ENCODE assay signal across 8 cellular contexts in genomic region chr12:51238037-51238509, GRCh38. TPM values are rescaled to one million over a fixed set of nuclear protein-coding genes. Genes with fewer than 3 reads are reported as not detected.
DNase-seq lines count a peak whose midpoint lies in the region; ATAC-seq and TF ChIP-seq lines count a peak whose summit lies in the region.

No MANE protein-coding gene starts in this region.

- peaks cover 44% of the 10 kb centered on the region for H3K36me3 Mint-ChIP-seq in central memory CD8-positive, alpha-beta T cell (ENCODE audit: insufficient read depth)

- POLR2A ChIA-PET in A673 (lab: Charles Lee; ENCODE audit: low non-redundant PET), result no interaction called here

- peak overlapping the region; percentile 99 for H3K27ac Mint-ChIP-seq in central memory CD8-positive, alpha-beta T cell (ENCODE audit: low read depth)

- intact Hi-C loops in A673 (cut with micrococcal nuclease; ENCODE audit: unreplicated experiment), result loop anchor here (10.0 kb wide), 1 partner anchor 153 kb away; the partner anchor contains the start of gene CSRNP2

- DNase-seq in A673 (ENCODE audit: low spot score), result no peak
- peak; percentile 46 for DNase-seq in NCI-H146 treated with DMSO at 0.1 percent for 48 hours (lab: John Stamatoyannopoulos, UW; ENCODE audit: unreplicated experiment)
- DNase-seq in central memory CD8-positive, alpha-beta T cell (ENCODE audit: low spot score in 2 of 2), result no peak
- DNase-seq in AG08395 (ENCODE audit: low spot score), result no peak

- no peaks in the 10 kb centered on the region for H3K27me3 Mint-ChIP-seq in central memory CD8-positive, alpha-beta T cell

- H3K27me3 ChIP-seq in A673 (replicated peaks; ENCODE audit: insufficient read depth, low read depth, low read length, poor library complexity) (no peaks in the 10 kb centered on the region), mucosa of stomach (ENCODE audit: control insufficient read depth, insufficient read depth, low read length) (no peaks in the 10 kb centered on the region)

- CTCF ChIA-PET in A673 (lab: Charles Lee), result interaction anchor here (0.5 kb wide), 1 partner anchor 20 kb away, joined by 8 read pairs; the partner anchor contains the start of gene POU6F1

- peaks cover 30% of the 10 kb centered on the region for H3K36me3 ChIP-seq in A673 (ENCODE audit: insufficient read depth, low read length, poor library complexity, severe bottlenecking)
- no peaks in the 10 kb centered on the region for H3K36me3 ChIP-seq in mucosa of stomach (ENCODE audit: control insufficient read depth, insufficient read depth, low read length)

- no TSS peak for BruUV-seq in A673 (replicated peaks; lab: Mats Ljungman, UMichigan)

- TF ChIP-seq CTCF in A673 (conservative IDR thresholded peaks at IDR 0.05; ENCODE audit: low read depth, low read length), result no peak

- H3K27ac ChIP-seq in A673 (ENCODE audit: low read depth, low read length, poor library complexity, severe bottlenecking), result peak overlapping the region; percentile 99

- peak overlapping the region; percentile 100 for H3K9ac ChIP-seq in mucosa of stomach (ENCODE audit: low read length)

- H3K9me3 ChIP-seq in A673 (ENCODE audit: low read depth, low read length, poor library complexity, severe bottlenecking) (no peaks in the 10 kb centered on the region), mucosa of stomach (ENCODE audit: control insufficient read depth, low read length) (no peaks in the 10 kb centered on the region)

- H3K4me1 Mint-ChIP-seq in central memory CD8-positive, alpha-beta T cell, result peaks cover 41% of the 10 kb centered on the region

- peak overlapping the region; percentile 84 for H3K4me3 ChIP-seq in A673 (ENCODE audit: low read depth, low read length, poor library complexity, severe bottlenecking)
- peak overlapping the region; percentile 76 for H3K4me3 ChIP-seq in mucosa of stomach (ENCODE audit: low read length)

- H3K4me3 Mint-ChIP-seq in central memory CD8-positive, alpha-beta T cell, result peak overlapping the region; percentile 94

- H3K9me3 Mint-ChIP-seq in central memory CD8-positive, alpha-beta T cell, result no peaks in the 10 kb centered on the region

- peak; percentile 5 for ATAC-seq in GM19372 (IDR thresholded peaks at IDR 0.05; ENCODE audit: low read depth, unreplicated experiment)
- peak; percentile 9 for ATAC-seq in central memory CD8-positive, alpha-beta T cell (replicated peaks; ENCODE audit: extremely low read depth, poor library complexity, severe bottlenecking)
- ATAC-seq in HG02870 (IDR thresholded peaks at IDR 0.05; ENCODE audit: unreplicated experiment), result no peak
- ATAC-seq in GM18858 (IDR thresholded peaks at IDR 0.05; ENCODE audit: unreplicated experiment), result no peak

- H3K4me1 ChIP-seq in A673 (ENCODE audit: insufficient read depth, low read length, poor library complexity, severe bottlenecking), result peaks cover 8% of the 10 kb centered on the region
- H3K4me1 ChIP-seq in mucosa of stomach (ENCODE audit: control insufficient read depth, insufficient read depth, low read length), result no peaks in the 10 kb centered on the region

RNA-seq across cellular contexts. Expression of gene DAZAP2, which starts 0.6 kb away (rescaled TPM):
- total RNA-seq in A673 (2021), result 125 and 138 TPM in 2 replicates

RNA-seq across cellular contexts. Expression of gene POU6F1, which starts 20.2 kb away (rescaled TPM):
- total RNA-seq in A673 (2021), result 13.5 and 13.6 TPM in 2 replicates

RNA-seq across cellular contexts. Expression of gene SMAGP, which starts 32.1 kb away (rescaled TPM):
- total RNA-seq in A673 (2021), result 25.2 and 26.5 TPM in 2 replicates

Comparison
In these comparisons a context has a peak if more than half of its experiments do, and no peak if none do; other contexts are left out.
1. ATAC-seq: peak in GM19372 (single experiment) and central memory CD8-positive, alpha-beta T cell (single experiment); none in HG02870 (single experiment) and GM18858 (single experiment).